Comparison of ENCODE assay signal across 9 cellular contexts in genomic region chr18:24544141-24544498, GRCh38.
DNase-seq lines count a peak whose midpoint lies in the region; ATAC-seq, FAIRE-seq and TF ChIP-seq lines count a peak whose summit lies in the region.
"Had no signal": no experiment of that assay in that cellular context is flagged by ENCODE, and none has a peak within 500 bp of the region (broad histone marks: within the 10 kb centered on the region; RNA-seq: fewer than 3 reads in every experiment).

No MANE protein-coding gene starts in this region.

- no peak overlapping the region for H2AFZ ChIP-seq in hepatocyte

- no peaks in the 10 kb centered on the region for H3K4me1 Mint-ChIP-seq in naive thymus-derived CD4-positive, alpha-beta T cell

- no peaks in the 10 kb centered on the region for H3K36me3 Mint-ChIP-seq in naive thymus-derived CD4-positive, alpha-beta T cell

- H3K27me3 ChIP-seq in H7 (ENCODE audit: control insufficient read depth, insufficient read depth, low read length) (no peaks in the 10 kb centered on the region), hepatocyte (no peaks in the 10 kb centered on the region)
- no peaks in the 10 kb centered on the region for H3K27me3 ChIP-seq in naive thymus-derived CD4-positive, alpha-beta T cell (ENCODE audit: control insufficient read depth in 2 of 2, insufficient read depth in 2 of 2, low read length in 2 of 2)

- no peaks in the 10 kb centered on the region for H3K4me1 ChIP-seq in A549
- no peaks in the 10 kb centered on the region for H3K4me1 ChIP-seq in hepatocyte (ENCODE audit: insufficient read depth)
- no peaks in the 10 kb centered on the region for H3K4me1 ChIP-seq in naive thymus-derived CD4-positive, alpha-beta T cell (ENCODE audit: control insufficient read depth in 2 of 2, insufficient read depth in 2 of 2, low read length in 2 of 2)

- POLR2A ChIA-PET in A549 (lab: Yijun Ruan, JAX): no interaction called here
- POLR2A ChIA-PET in naive thymus-derived CD4-positive, alpha-beta T cell (lab: Charles Lee): no interaction called here

- TF ChIP-seq POLR2A in A549 (IDR thresholded peaks at IDR 0.05; ENCODE audit: low read length): no peak

- no peaks in the 10 kb centered on the region for H3K79me2 ChIP-seq in hepatocyte

- no peak overlapping the region for H3K4me2 ChIP-seq in A549
- H3K4me2 ChIP-seq in hepatocyte: no peak overlapping the region

- H3K27ac ChIP-seq in A549: no peak overlapping the region
- H3K27ac ChIP-seq in hepatocyte: no peak overlapping the region
- no peak overlapping the region for H3K27ac ChIP-seq in naive thymus-derived CD4-positive, alpha-beta T cell (ENCODE audit: low read depth, low read length)
- H3K27ac ChIP-seq in coronary artery: no peak overlapping the region

- ATAC-seq in A549 (peak in 1 of 2 experiments; percentile 44; a peak in 1 of 6 replicates), HG02970 (IDR thresholded peaks at IDR 0.05; ENCODE audit: low FRiP score, unreplicated experiment) (no peak)
- ATAC-seq in naive thymus-derived CD4-positive, alpha-beta T cell: no peak

- TF ChIP-seq EP300 in A549 (IDR thresholded peaks at IDR 0.05): no peak

- no peaks in the 10 kb centered on the region for H3K9me3 Mint-ChIP-seq in naive thymus-derived CD4-positive, alpha-beta T cell

- H3K27me3 Mint-ChIP-seq in naive thymus-derived CD4-positive, alpha-beta T cell: peaks cover 0 to 29% (median 7%) of the 10 kb centered on the region in 5 donors

- no peaks in the 10 kb centered on the region for H4K20me1 ChIP-seq in hepatocyte (ENCODE audit: insufficient read depth, poor library complexity, severe bottlenecking)

- CTCF ChIA-PET in A549 (lab: Yijun Ruan, JAX): interaction anchor here (0.7 to 4.9 kb wide), 9 partner anchors 9 to 1618 kb away, joined by 3 to 43 read pairs (median 3); no protein-coding TSS in a partner anchor
- CTCF ChIA-PET in naive thymus-derived CD4-positive, alpha-beta T cell (lab: Charles Lee): no interaction called here

- TF ChIP-seq RAD21 in A549 (conservative IDR thresholded peaks at IDR 0.05 in 1 of 2, IDR thresholded peaks at IDR 0.05 in 1 of 2): peak; percentile 63 to 66

- 5% methylated on average over 2 of the region's 2 CpGs for WGBS in A549 (ENCODE audit: missing lambda C conversion rate)
- WGBS in hepatocyte (ENCODE audit: low lambda C conversion rate, missing lambda C conversion rate): 5% methylated on average over 2 of the region's 2 CpGs

- no peak overlapping the region for H3K4me3 Mint-ChIP-seq in naive thymus-derived CD4-positive, alpha-beta T cell

- H3K9me3 ChIP-seq in A549 (no peaks in the 10 kb centered on the region), hepatocyte (ENCODE audit: low read depth) (no peaks in the 10 kb centered on the region)
- no peaks in the 10 kb centered on the region for H3K9me3 ChIP-seq in naive thymus-derived CD4-positive, alpha-beta T cell (ENCODE audit: control insufficient read depth in 2 of 3, low read length in 3 of 3)

- intact Hi-C loops in naive thymus-derived CD4-positive, alpha-beta T cell (cut with micrococcal nuclease): loop anchor here in 1 of 2 donors (1.0 kb wide), 1 partner anchor 182 kb away; no protein-coding TSS in a partner anchor

- no peaks in the 10 kb centered on the region for H3K9me2 ChIP-seq in hepatocyte (replicated peaks; ENCODE audit: insufficient read depth)

- FAIRE-seq in A549 (lab: Jason Lieb, UNC): no peak

- no peak overlapping the region for H3K27ac Mint-ChIP-seq in naive thymus-derived CD4-positive, alpha-beta T cell

- DNase-seq in A549 (ENCODE audit: low read depth in 1 of 2, low spot score in 1 of 2) (peak; percentile 11 to 19), H7 (peak; percentile 17), RPMI7951 (ENCODE audit: low read depth) (peak; percentile 27), hepatocyte (ENCODE audit: low spot score) (peak; percentile 62), coronary artery (ENCODE audit: low spot score) (no peak)
- no peak for DNase-seq in naive thymus-derived CD4-positive, alpha-beta T cell
- DNase-seq in stimulated activated CD4-positive, alpha-beta T cell treated with anti-CD3 and anti-CD28 coated beads, Interleukin-2, amount 100 ng/mL, for 24 hours: no peak

- no peak overlapping the region for H3K4me3 ChIP-seq in A549
- H3K4me3 ChIP-seq in H7 (ENCODE audit: insufficient read depth, low read depth, low read length): no peak overlapping the region
- H3K4me3 ChIP-seq in hepatocyte: no peak overlapping the region
- no peak overlapping the region for H3K4me3 ChIP-seq in naive thymus-derived CD4-positive, alpha-beta T cell (ENCODE audit: low read length)
- no peak overlapping the region for H3K4me3 ChIP-seq in coronary artery
- H3K4me3 ChIP-seq: skin epidermis had no signal

- TF ChIP-seq CTCF in A549 (IDR thresholded peaks at IDR 0.05) (peak; percentile 59), hepatocyte (IDR thresholded peaks at IDR 0.05; ENCODE audit: poor library complexity) (peak; percentile 76), coronary artery (IDR thresholded peaks at IDR 0.05) (no peak)

- H3K36me3 ChIP-seq in H7 (replicated peaks; ENCODE audit: control insufficient read depth, insufficient read depth, low read length) (no peaks in the 10 kb centered on the region), hepatocyte (replicated peaks; ENCODE audit: insufficient read depth, low read depth) (no peaks in the 10 kb centered on the region)
- no peaks in the 10 kb centered on the region for H3K36me3 ChIP-seq in naive thymus-derived CD4-positive, alpha-beta T cell (ENCODE audit: control insufficient read depth in 2 of 3, insufficient read depth in 3 of 3, low read length in 3 of 3)

TF ChIP-seq in A549, 52 proteins besides CTCF, POLR2A, EP300 and RAD21:
- TF ChIP-seq SMC3 (IDR thresholded peaks at IDR 0.05) (peak; percentile 45; the same call in 2 of the 3 replicates), CEBPB (IDR thresholded peaks at IDR 0.05) (no peak)

Comparison
In these comparisons a context has a peak if more than half of its experiments do, and no peak if none do; other contexts are left out.
1. DNase-seq: peak in A549 (2 of 2), H7 (single experiment), RPMI7951 (single experiment) and hepatocyte (single experiment); none in naive thymus-derived CD4-positive, alpha-beta T cell (0 of 9), coronary artery (single experiment) and stimulated activated CD4-positive, alpha-beta T cell treated with anti-CD3 and anti-CD28 coated beads, Interleukin-2, amount 100 ng/mL, for 24 hours (0 of 2).